In the genomic region with DNA sequence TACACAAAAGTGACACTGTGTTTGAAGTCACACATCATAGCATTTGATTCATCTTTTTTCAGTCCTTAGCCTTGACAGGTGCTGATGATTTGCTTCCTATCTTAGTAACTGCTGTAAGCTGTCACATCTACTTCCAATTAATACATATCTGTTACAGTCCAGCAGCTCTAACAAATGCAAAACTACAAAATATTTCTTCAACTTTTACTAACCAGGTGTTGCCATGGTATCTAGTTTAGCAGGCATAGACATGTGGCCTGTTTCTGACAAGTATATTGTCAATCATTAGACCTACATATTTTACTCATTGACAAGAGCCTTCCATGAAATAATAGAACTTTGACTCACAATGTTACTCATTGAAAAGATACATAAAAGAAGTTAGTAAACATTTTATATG, we compare ENCODE assay signal across 15 cellular contexts.
DNase-seq lines count a peak whose midpoint lies in the region; ATAC-seq, FAIRE-seq and TF ChIP-seq lines count a peak whose summit lies in the region.
"Had no signal": no experiment of that assay in that cellular context is flagged by ENCODE, and none has a peak within 500 bp of the region (broad histone marks: within the 10 kb centered on the region; RNA-seq: fewer than 3 reads in every experiment).

No MANE protein-coding gene starts in this region.

- H3K9me3 ChIP-seq in PC-3 (ENCODE audit: low read length) (no peaks in the 10 kb centered on the region), neural cell (ENCODE audit: low read length) (no peaks in the 10 kb centered on the region)

- TF ChIP-seq EP300 in neural cell (conservative IDR thresholded peaks at IDR 0.05; ENCODE audit: poor library complexity, severe bottlenecking): peak; percentile 91

- H3K9ac ChIP-seq in PC-3 (ENCODE audit: low read length) (no peak overlapping the region), neural cell (ENCODE audit: low read length) (no peak overlapping the region)

- H3K4me3 Mint-ChIP-seq in activated CD8-positive, alpha-beta T cell treated with anti-CD3 and anti-CD28 coated beads, Interleukin-2, amount 10 ng/mL, durations not matched to agents 7 days and 5 days: no peak overlapping the region
- H3K4me3 Mint-ChIP-seq: CD14-positive monocyte; CD8-positive, alpha-beta memory T cell; H9 had no signal

- no peaks in the 10 kb centered on the region for H3K27me3 Mint-ChIP-seq in activated CD8-positive, alpha-beta T cell treated with anti-CD3 and anti-CD28 coated beads, Interleukin-2, amount 10 ng/mL, durations not matched to agents 7 days and 5 days (ENCODE audit: low read depth)
- H3K27me3 Mint-ChIP-seq: CD8-positive, alpha-beta memory T cell had no signal

- H3K79me2 ChIP-seq in PC-3 (ENCODE audit: low read length): no peaks in the 10 kb centered on the region
- H3K79me2 ChIP-seq in neural cell (replicated peaks; ENCODE audit: insufficient read depth, low read length): no peaks in the 10 kb centered on the region

- ATAC-seq in HG03432 (IDR thresholded peaks at IDR 0.05; ENCODE audit: unreplicated experiment) (peak; percentile 55), PC-3 (peak; percentile 53)
- no peak for ATAC-seq in activated CD8-positive, alpha-beta T cell treated with anti-CD3 and anti-CD28 coated beads, Interleukin-2, amount 10 ng/mL, durations not matched to agents 7 days and 5 days
- ATAC-seq: K562 had no signal

- H3K4me3 ChIP-seq in PC-3 (ENCODE audit: low read length) (no peak overlapping the region), bronchial epithelial cell (ENCODE audit: low read depth, low read length) (no peak overlapping the region), neural cell (ENCODE audit: low read length) (no peak overlapping the region)
- H3K4me3 ChIP-seq: K562 had no signal

- H3K27ac ChIP-seq in PC-3 (ENCODE audit: low read length) (no peak overlapping the region), neural cell (ENCODE audit: low read length) (peak overlapping the region; percentile 28)

- TF ChIP-seq CTCF in PC-3 (conservative IDR thresholded peaks at IDR 0.05; ENCODE audit: low read depth, low read length): no peak
- TF ChIP-seq CTCF in bronchial epithelial cell (IDR thresholded peaks at IDR 0.05; ENCODE audit: insufficient read depth, low read length, severe bottlenecking): no peak
- no peak for TF ChIP-seq CTCF in neural cell (IDR thresholded peaks at IDR 0.05; ENCODE audit: poor library complexity, severe bottlenecking)

- H2AFZ ChIP-seq in PC-3 (ENCODE audit: low read length) (no peak overlapping the region), neural cell (ENCODE audit: low read depth, low read length) (no peak overlapping the region)

- peak; percentile 41 for DNase-seq in PC-3
- DNase-seq in bronchial epithelial cell (ENCODE audit: low read depth): peak; percentile 80
- no peak for DNase-seq in SW480 (ENCODE audit: low spot score)
- DNase-seq in dermis blood vessel endothelial cell: no peak
- DNase-seq in activated CD8-positive, alpha-beta T cell treated with anti-CD3 and anti-CD28 coated beads, Interleukin-2, amount 10 ng/mL, durations not matched to agents 7 days and 5 days: no peak
- no peak for DNase-seq in activated CD4-positive, alpha-beta T cell treated with anti-CD3 and anti-CD28 coated beads, Interleukin-2, amount 50 U/mL, for 4 hours
- DNase-seq: CD8-positive, alpha-beta memory T cell; DMS53; GOT3; H9 had no signal

- H4K20me1 ChIP-seq in PC-3 (ENCODE audit: low read length): no peaks in the 10 kb centered on the region
- H4K20me1 ChIP-seq in neural cell (ENCODE audit: insufficient read depth): no peaks in the 10 kb centered on the region

- FAIRE-seq in bronchial epithelial cell (lab: Jason Lieb, UNC): no peak
- FAIRE-seq: GM18507, K562 had no signal

- peaks cover 4% of the 10 kb centered on the region for H3K9me3 Mint-ChIP-seq in activated CD8-positive, alpha-beta T cell treated with anti-CD3 and anti-CD28 coated beads, Interleukin-2, amount 10 ng/mL, durations not matched to agents 7 days and 5 days (ENCODE audit: insufficient read depth)
- H3K9me3 Mint-ChIP-seq: H9 had no signal

- no TSS peak for BruUV-seq in PC-3 (replicated peaks; lab: Mats Ljungman, UMichigan)

- intact Hi-C loops in PC-3 (cut with micrococcal nuclease): no loop called here

- H3K27me3 ChIP-seq in PC-3 (ENCODE audit: low read length): no peaks in the 10 kb centered on the region
- H3K27me3 ChIP-seq in bronchial epithelial cell (ENCODE audit: control insufficient read depth, insufficient read depth, low read length): no peaks in the 10 kb centered on the region
- no peaks in the 10 kb centered on the region for H3K27me3 ChIP-seq in neural cell (ENCODE audit: insufficient read depth, low read depth, low read length)

- CTCF ChIA-PET in PC-3 (lab: Charles Lee): no interaction called here
- CTCF ChIA-PET in activated CD8-positive, alpha-beta T cell treated with anti-CD3 and anti-CD28 coated beads, Interleukin-2, amount 10 ng/mL, durations not matched to agents 7 days and 5 days (lab: Charles Lee): no interaction called here

- POLR2A ChIA-PET in PC-3 (lab: Charles Lee; ENCODE audit: unreplicated experiment): no interaction called here
- POLR2A ChIA-PET in activated CD8-positive, alpha-beta T cell treated with anti-CD3 and anti-CD28 coated beads, Interleukin-2, amount 10 ng/mL, durations not matched to agents 7 days and 5 days (lab: Charles Lee): no interaction called here

- H3F3A ChIP-seq in PC-3 (ENCODE audit: low read length, unreplicated experiment) (no peaks in the 10 kb centered on the region), neural cell (ENCODE audit: insufficient read depth, low read length, poor library complexity, severe bottlenecking) (no peaks in the 10 kb centered on the region)

- no peaks in the 10 kb centered on the region for H3K9me2 ChIP-seq in PC-3 (replicated peaks; ENCODE audit: low read length)
- no peaks in the 10 kb centered on the region for H3K9me2 ChIP-seq in neural cell (ENCODE audit: insufficient read depth, low read length)

- H3K36me3 ChIP-seq in PC-3 (ENCODE audit: low read depth, low read length) (no peaks in the 10 kb centered on the region), bronchial epithelial cell (ENCODE audit: control insufficient read depth, insufficient read depth, low read length) (no peaks in the 10 kb centered on the region), neural cell (ENCODE audit: insufficient read depth, low read length) (no peaks in the 10 kb centered on the region)

- TF ChIP-seq RAD21 in neural cell (conservative IDR thresholded peaks at IDR 0.05): no peak

- peaks cover 16% of the 10 kb centered on the region for H3K4me1 ChIP-seq in PC-3 (ENCODE audit: insufficient read depth, low read length)

- no peaks in the 10 kb centered on the region for H3K36me3 Mint-ChIP-seq in activated CD8-positive, alpha-beta T cell treated with anti-CD3 and anti-CD28 coated beads, Interleukin-2, amount 10 ng/mL, durations not matched to agents 7 days and 5 days (ENCODE audit: low read depth)
- H3K36me3 Mint-ChIP-seq: CD14-positive monocyte; CD8-positive, alpha-beta memory T cell had no signal

- no peak overlapping the region for H3K27ac Mint-ChIP-seq in activated CD8-positive, alpha-beta T cell treated with anti-CD3 and anti-CD28 coated beads, Interleukin-2, amount 10 ng/mL, durations not matched to agents 7 days and 5 days
- H3K27ac Mint-ChIP-seq: CD14-positive monocyte; CD8-positive, alpha-beta memory T cell; H9 had no signal

- no peaks in the 10 kb centered on the region for H3K4me1 Mint-ChIP-seq in activated CD8-positive, alpha-beta T cell treated with anti-CD3 and anti-CD28 coated beads, Interleukin-2, amount 10 ng/mL, durations not matched to agents 7 days and 5 days (ENCODE audit: low read depth)
- H3K4me1 Mint-ChIP-seq: CD14-positive monocyte; CD8-positive, alpha-beta memory T cell; H9 had no signal

- H3K4me2 ChIP-seq in PC-3 (ENCODE audit: low read length) (no peak overlapping the region), neural cell (ENCODE audit: low read length) (no peak overlapping the region)

TF ChIP-seq in neural cell, 6 proteins besides CTCF, POLR2A, EP300 and RAD21:
- TF ChIP-seq SMC3 (conservative IDR thresholded peaks at IDR 0.05; ENCODE audit: poor library complexity) (no peak), POLR2AphosphoS5 (IDR thresholded peaks at IDR 0.05) (peak; percentile 55), TAF1 (IDR thresholded peaks at IDR 0.05; ENCODE audit: low read depth) (no peak)

Comparison
In these comparisons a context has a peak if more than half of its experiments do, and no peak if none do; other contexts are left out.
1. DNase-seq: peak in PC-3 (single experiment) and bronchial epithelial cell (single experiment); none in SW480 (single experiment), dermis blood vessel endothelial cell (single experiment), activated CD8-positive, alpha-beta T cell treated with anti-CD3 and anti-CD28 coated beads, Interleukin-2, amount 10 ng/mL, durations not matched to agents 7 days and 5 days (single experiment) and activated CD4-positive, alpha-beta T cell treated with anti-CD3 and anti-CD28 coated beads, Interleukin-2, amount 50 U/mL, for 4 hours (0 of 2).